27 cellular contexts compared by ENCODE assay signal in the genomic region with DNA sequence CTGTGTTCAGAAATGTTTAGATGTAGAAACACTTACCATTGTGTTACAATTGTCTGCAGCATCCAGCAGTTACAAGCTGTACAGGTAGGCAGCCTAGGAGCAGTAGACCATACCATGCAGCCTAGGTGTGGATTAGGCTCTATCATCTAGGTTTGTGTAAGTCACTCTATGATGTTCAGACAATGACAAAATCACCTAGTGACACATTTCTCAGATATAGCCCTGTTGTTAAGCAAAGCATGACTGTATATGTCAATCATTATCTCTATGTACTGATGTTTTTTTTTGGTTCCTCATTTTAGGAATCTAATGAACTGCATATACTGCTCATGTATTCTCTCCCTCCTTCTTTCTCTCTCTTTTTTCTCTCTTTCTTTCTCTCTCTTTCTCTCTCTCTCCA. TPM values are rescaled to one million over a fixed set of nuclear protein-coding genes. Genes with fewer than 3 reads are reported as not detected.
DNase-seq lines count a peak whose midpoint lies in the region; ATAC-seq, FAIRE-seq and TF ChIP-seq lines count a peak whose summit lies in the region.
"Had no signal": no experiment of that assay in that cellular context is flagged by ENCODE, and none has a peak within 500 bp of the region (broad histone marks: within the 10 kb centered on the region; RNA-seq: fewer than 3 reads in every experiment).

No MANE protein-coding gene starts in this region.

- H3K27ac ChIP-seq in suprapubic skin: no peak overlapping the region
- H3K27ac ChIP-seq: adrenal gland; BLaER1 treated with 17β-estradiol and CSF1 and Interleukin-3, amounts not matched to agents 10 nM and 100 nM; breast epithelium; lower lobe of right lung; vagina had no signal

- peak; percentile 72 for FAIRE-seq in GM18507 (lab: Jason Lieb, UNC)
- FAIRE-seq: D721Med, TTC549 had no signal

- no peaks in the 10 kb centered on the region for H3K27me3 Mint-ChIP-seq in activated CD8-positive, alpha-beta memory T cell treated with anti-CD3 and anti-CD28 coated beads, Interleukin-2, amount 10 ng/mL, durations not matched to agents 7 days and 5 days

- H3K4me1 Mint-ChIP-seq in activated CD8-positive, alpha-beta memory T cell treated with anti-CD3 and anti-CD28 coated beads, Interleukin-2, amount 10 ng/mL, durations not matched to agents 7 days and 5 days: no peaks in the 10 kb centered on the region

- no peak for DNase-seq in GM18507 (ENCODE audit: extremely low spot score, insufficient read length, low read depth)
- no peak for DNase-seq in suprapubic skin (ENCODE audit: low spot score in 2 of 2)
- DNase-seq in activated CD8-positive, alpha-beta memory T cell treated with anti-CD3 and anti-CD28 coated beads, Interleukin-2, amount 10 ng/mL, durations not matched to agents 7 days and 5 days: no peak
- DNase-seq in NCI-H524 (lab: John Stamatoyannopoulos, UW): no peak
- DNase-seq: activated CD4-positive, alpha-beta T cell treated with anti-CD3 and anti-CD28 coated beads for 48 hours; activated gamma-delta T cell; adrenal gland; cortex of kidney; lower lobe of right lung; NCI-H1092 treated with DMSO at 0.1 percent for 48 hours; NCI-H2081 treated with DMSO at 0.1 percent for 48 hours; NCI-H510A treated with DMSO at 0.1 percent for 48 hours; stimulated activated CD4-positive, alpha-beta T cell treated with anti-CD3 and anti-CD28 coated beads, Interleukin-12 subunit alpha, Interleukin-12 subunit beta, amount 100 ng/mL, for 4 hours; stimulated activated CD8-positive, alpha-beta memory T cell treated with anti-CD3 and anti-CD28 coated beads, Interleukin-4, amount 100 ng/mL, for 48 hours had no signal

- no peak for TF ChIP-seq POLR2A in suprapubic skin (IDR thresholded peaks at IDR 0.05)

- no peak overlapping the region for H3K27ac Mint-ChIP-seq in activated CD8-positive, alpha-beta memory T cell treated with anti-CD3 and anti-CD28 coated beads, Interleukin-2, amount 10 ng/mL, durations not matched to agents 7 days and 5 days

- H3K4me3 Mint-ChIP-seq in activated CD8-positive, alpha-beta memory T cell treated with anti-CD3 and anti-CD28 coated beads, Interleukin-2, amount 10 ng/mL, durations not matched to agents 7 days and 5 days: no peak overlapping the region

- no peaks in the 10 kb centered on the region for H3K36me3 ChIP-seq in suprapubic skin
- H3K36me3 ChIP-seq: adrenal gland; BLaER1 treated with 17β-estradiol and CSF1 and Interleukin-3, amounts not matched to agents 10 nM and 100 nM; breast epithelium; lower lobe of right lung; vagina had no signal

- no peaks in the 10 kb centered on the region for H3K4me1 ChIP-seq in suprapubic skin
- H3K4me1 ChIP-seq: adrenal gland, breast epithelium, lower lobe of right lung, vagina had no signal

- no peak for TF ChIP-seq EP300 in suprapubic skin (IDR thresholded peaks at IDR 0.05)

- TF ChIP-seq CTCF in suprapubic skin (IDR thresholded peaks at IDR 0.05): no peak

- no peak overlapping the region for H3K4me3 ChIP-seq in suprapubic skin
- H3K4me3 ChIP-seq: adrenal gland; BLaER1 treated with 17β-estradiol and CSF1 and Interleukin-3, amounts not matched to agents 10 nM and 100 nM; breast epithelium; lower lobe of right lung; vagina had no signal

- no peaks in the 10 kb centered on the region for H3K9me3 Mint-ChIP-seq in activated CD8-positive, alpha-beta memory T cell treated with anti-CD3 and anti-CD28 coated beads, Interleukin-2, amount 10 ng/mL, durations not matched to agents 7 days and 5 days (ENCODE audit: low read depth)

- H3K27me3 ChIP-seq in suprapubic skin: no peaks in the 10 kb centered on the region
- H3K27me3 ChIP-seq: adrenal gland; BLaER1 treated with 17β-estradiol and CSF1 and Interleukin-3, amounts not matched to agents 10 nM and 100 nM; breast epithelium; vagina had no signal

- H3K36me3 Mint-ChIP-seq in activated CD8-positive, alpha-beta memory T cell treated with anti-CD3 and anti-CD28 coated beads, Interleukin-2, amount 10 ng/mL, durations not matched to agents 7 days and 5 days: no peaks in the 10 kb centered on the region

- H3K9me3 ChIP-seq in suprapubic skin: no peaks in the 10 kb centered on the region
- H3K9me3 ChIP-seq: adrenal gland; BLaER1 treated with 17β-estradiol and CSF1 and Interleukin-3, amounts not matched to agents 10 nM and 100 nM; breast epithelium; lower lobe of right lung; vagina had no signal

- CTCF ChIA-PET in activated CD8-positive, alpha-beta memory T cell treated with anti-CD3 and anti-CD28 coated beads, Interleukin-2, amount 10 ng/mL, durations not matched to agents 7 days and 5 days (lab: Charles Lee): no interaction called here

- peak; percentile 74 for ATAC-seq in GM19467 (IDR thresholded peaks at IDR 0.05; ENCODE audit: unreplicated experiment)
- ATAC-seq in HG03060 (IDR thresholded peaks at IDR 0.05; ENCODE audit: low read depth, unreplicated experiment): peak; percentile 49
- peak; percentile 40 for ATAC-seq in HG03558 (IDR thresholded peaks at IDR 0.05; ENCODE audit: extremely low read depth, unreplicated experiment)
- no peak for ATAC-seq in GM21723 (IDR thresholded peaks at IDR 0.05; ENCODE audit: unreplicated experiment)
- ATAC-seq in activated CD8-positive, alpha-beta memory T cell treated with anti-CD3 and anti-CD28 coated beads, Interleukin-2, amount 10 ng/mL, durations not matched to agents 7 days and 5 days: no peak
- ATAC-seq: HCT116, lower lobe of right lung had no signal

RNA-seq across cellular contexts. Expression of a gene that starts 22.2 kb away (rescaled TPM):
- total RNA-seq in suprapubic skin: not detected
- not detected for total RNA-seq in activated CD8-positive, alpha-beta memory T cell treated with anti-CD3 and anti-CD28 coated beads, Interleukin-2, amount 10 ng/mL, durations not matched to agents 7 days and 5 days
- total RNA-seq: A673, adrenal gland, breast epithelium, HT1080, lower lobe of right lung, omental fat pad, vagina had no signal

RNA-seq across cellular contexts. Expression of a gene that starts 55.1 kb away (rescaled TPM):
- not detected for total RNA-seq in suprapubic skin
- not detected for total RNA-seq in activated CD8-positive, alpha-beta memory T cell treated with anti-CD3 and anti-CD28 coated beads, Interleukin-2, amount 10 ng/mL, durations not matched to agents 7 days and 5 days
- total RNA-seq: A673, adrenal gland, breast epithelium, HT1080, lower lobe of right lung, omental fat pad, vagina had no signal

Comparison
In these comparisons a context has a peak if more than half of its experiments do, and no peak if none do; other contexts are left out.
1. ATAC-seq: peak in GM19467 (single experiment), HG03060 (single experiment) and HG03558 (single experiment); none in GM21723 (single experiment) and activated CD8-positive, alpha-beta memory T cell treated with anti-CD3 and anti-CD28 coated beads, Interleukin-2, amount 10 ng/mL, durations not matched to agents 7 days and 5 days (single experiment).